Comparison of ENCODE assay signal across 10 cellular contexts in the genomic region with DNA sequence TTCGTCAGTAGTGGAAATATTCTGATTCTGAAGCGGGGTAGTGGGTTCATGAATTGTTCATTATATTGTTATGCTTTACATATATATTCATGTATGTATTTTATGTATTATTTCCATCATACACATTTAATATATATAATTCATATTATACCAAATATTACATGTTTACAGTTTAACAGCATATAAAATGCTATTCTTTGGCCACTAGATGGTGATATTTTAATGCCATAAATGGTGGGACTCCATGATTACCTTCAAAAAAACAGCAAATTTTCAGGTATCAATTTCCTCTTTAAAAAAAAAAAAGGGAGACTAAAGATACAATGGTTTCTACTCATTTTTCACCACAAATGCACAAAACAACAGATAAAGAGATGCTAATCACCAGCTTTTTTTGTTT. TPM values are rescaled to one million over a fixed set of nuclear protein-coding genes. Genes with fewer than 3 reads are reported as not detected.
DNase-seq lines count a peak whose midpoint lies in the region; ATAC-seq and TF ChIP-seq lines count a peak whose summit lies in the region.
"Had no signal": no experiment of that assay in that cellular context is flagged by ENCODE, and none has a peak within 500 bp of the region (broad histone marks: within the 10 kb centered on the region; RNA-seq: fewer than 3 reads in every experiment).

No MANE protein-coding gene starts in this region.

- no peaks in the 10 kb centered on the region for H3K4me1 ChIP-seq in upper lobe of left lung

- H3K9me3 Mint-ChIP-seq in osteocyte (ENCODE audit: unreplicated experiment), result no peaks in the 10 kb centered on the region
- H3K9me3 Mint-ChIP-seq in activated CD4-positive, alpha-beta T cell treated with anti-CD3 and anti-CD28 coated beads, Interleukin-2, amount 10 ng/mL, durations not matched to agents 24 days and 14 days, result no peaks in the 10 kb centered on the region

- H3K36me3 ChIP-seq in GM06990 (ENCODE audit: control insufficient read depth, insufficient read depth, low read length), result no peaks in the 10 kb centered on the region; the same call in 1 of the 2 replicates
- H3K36me3 ChIP-seq in upper lobe of left lung, result peaks cover 0 to 48% (median 11%) of the 10 kb centered on the region in 4 donors

- ATAC-seq in upper lobe of left lung (ENCODE audit: low FRiP score in 2 of 2) (no peak), GM21423 (IDR thresholded peaks at IDR 0.05; ENCODE audit: unreplicated experiment) (no peak)

- no peak for TF ChIP-seq EP300 in upper lobe of left lung (IDR thresholded peaks at IDR 0.05)

- no peaks in the 10 kb centered on the region for H3K27me3 ChIP-seq in GM06990 (replicated peaks; ENCODE audit: control insufficient read depth, insufficient read depth, low read length)
- no peaks in the 10 kb centered on the region for H3K27me3 ChIP-seq in upper lobe of left lung

- WGBS in upper lobe of left lung, 2 donors, result 95 to 98% methylated on average over 2 of the region's 2 CpGs

- no peaks in the 10 kb centered on the region for H3K4me1 Mint-ChIP-seq in osteocyte (ENCODE audit: unreplicated experiment)
- no peaks in the 10 kb centered on the region for H3K4me1 Mint-ChIP-seq in activated CD4-positive, alpha-beta T cell treated with anti-CD3 and anti-CD28 coated beads, Interleukin-2, amount 10 ng/mL, durations not matched to agents 24 days and 14 days

- TF ChIP-seq CTCF in GM06990 (IDR thresholded peaks at IDR 0.05; ENCODE audit: insufficient read depth, low read length, poor library complexity, severe bottlenecking) (peak; percentile 32), NB4 (IDR thresholded peaks at IDR 0.05; ENCODE audit: low read depth, low read length) (no peak), osteocyte (IDR thresholded peaks at IDR 0.05) (peak; percentile 64), upper lobe of left lung (IDR thresholded peaks at IDR 0.05) (peak in 3 of 6 experiments; percentile 24 to 38 (median 35))

- H3K27ac Mint-ChIP-seq in osteocyte (ENCODE audit: unreplicated experiment), result no peak overlapping the region
- no peak overlapping the region for H3K27ac Mint-ChIP-seq in activated CD4-positive, alpha-beta T cell treated with anti-CD3 and anti-CD28 coated beads, Interleukin-2, amount 10 ng/mL, durations not matched to agents 24 days and 14 days

- H3K4me3 Mint-ChIP-seq in osteocyte (ENCODE audit: unreplicated experiment), result no peak overlapping the region
- H3K4me3 Mint-ChIP-seq in activated CD4-positive, alpha-beta T cell treated with anti-CD3 and anti-CD28 coated beads, Interleukin-2, amount 10 ng/mL, durations not matched to agents 24 days and 14 days, result no peak overlapping the region

- H3K4me3 ChIP-seq in GM06990 (replicated peaks; ENCODE audit: low read depth, low read length), result no peak overlapping the region
- no peak overlapping the region for H3K4me3 ChIP-seq in NB4 (ENCODE audit: low read depth, low read length)
- H3K4me3 ChIP-seq in upper lobe of left lung, result no peak overlapping the region

- H3K27me3 Mint-ChIP-seq in osteocyte (ENCODE audit: unreplicated experiment), result no peaks in the 10 kb centered on the region
- no peaks in the 10 kb centered on the region for H3K27me3 Mint-ChIP-seq in activated CD4-positive, alpha-beta T cell treated with anti-CD3 and anti-CD28 coated beads, Interleukin-2, amount 10 ng/mL, durations not matched to agents 24 days and 14 days

- H3K36me3 Mint-ChIP-seq in osteocyte (ENCODE audit: unreplicated experiment), result peaks cover 29% of the 10 kb centered on the region
- H3K36me3 Mint-ChIP-seq in activated CD4-positive, alpha-beta T cell treated with anti-CD3 and anti-CD28 coated beads, Interleukin-2, amount 10 ng/mL, durations not matched to agents 24 days and 14 days (ENCODE audit: low read depth), result peaks cover 12% of the 10 kb centered on the region

- H3K27ac ChIP-seq in upper lobe of left lung, result no peak overlapping the region

- no peak for DNase-seq in GM06990 (ENCODE audit: extremely low read depth, insufficient read length)
- DNase-seq in NB4 (ENCODE audit: low read depth), result peak; percentile 19
- DNase-seq in cerebellar cortex (ENCODE audit: low spot score), result peak; percentile 23
- no peak for DNase-seq in osteocyte (ENCODE audit: extremely low spot score, unreplicated experiment)
- DNase-seq in upper lobe of left lung, result no peak
- no peak for DNase-seq in activated T-cell treated with anti-CD3 and anti-CD28 coated beads, Interleukin-2, amount 50 U/mL, for 48 hours
- DNase-seq in activated CD4-positive, alpha-beta T cell treated with anti-CD3 and anti-CD28 coated beads, Interleukin-2, amount 10 ng/mL, durations not matched to agents 24 days and 14 days, result no peak
- DNase-seq: stimulated activated CD4-positive, alpha-beta T cell treated with anti-CD3 and anti-CD28 coated beads, Interleukin-4, amount 100 ng/mL, for 24 hours had no signal

- intact Hi-C loops in activated CD4-positive, alpha-beta T cell treated with anti-CD3 and anti-CD28 coated beads, Interleukin-2, amount 10 ng/mL, durations not matched to agents 24 days and 14 days (cut with micrococcal nuclease), result loop anchor here (1.0 kb wide), 1 partner anchor 127 kb away; no protein-coding TSS in a partner anchor

- TF ChIP-seq POLR2A in NB4 (IDR thresholded peaks at IDR 0.05; ENCODE audit: extremely low read depth, insufficient read length), result no peak
- no peak for TF ChIP-seq POLR2A in upper lobe of left lung (IDR thresholded peaks at IDR 0.05)

- H3K9me3 ChIP-seq in upper lobe of left lung, result no peaks in the 10 kb centered on the region

RNA-seq across cellular contexts. Expression of a gene that starts 41.0 kb away (rescaled TPM):
- not detected in 2 replicates for total RNA-seq in osteocyte
- total RNA-seq in upper lobe of left lung, result under 1 TPM in 3 of 6 donors, not detected in 3; 0.24 to 0.46 (median 0.31) TPM
- not detected in 2 replicates for total RNA-seq in activated CD4-positive, alpha-beta T cell treated with anti-CD3 and anti-CD28 coated beads, Interleukin-2, amount 10 ng/mL, durations not matched to agents 24 days and 14 days
- total RNA-seq: HT1080 had no signal

Comparison
In these comparisons a context has a peak if more than half of its experiments do, and no peak if none do; other contexts are left out.
1. DNase-seq: peak in NB4 (single experiment) and cerebellar cortex (single experiment); none in GM06990 (single experiment), osteocyte (single experiment), upper lobe of left lung (0 of 2), activated T-cell treated with anti-CD3 and anti-CD28 coated beads, Interleukin-2, amount 50 U/mL, for 48 hours (0 of 2) and activated CD4-positive, alpha-beta T cell treated with anti-CD3 and anti-CD28 coated beads, Interleukin-2, amount 10 ng/mL, durations not matched to agents 24 days and 14 days (single experiment).